In genomic region chr14:75736845-75737485, GRCh38 we compare ENCODE assay signal across 21 cellular contexts.
DNase-seq lines count a peak whose midpoint lies in the region; ATAC-seq, FAIRE-seq and TF ChIP-seq lines count a peak whose summit lies in the region.
"Had no signal": no experiment of that assay in that cellular context is flagged by ENCODE, and none has a peak within 500 bp of the region (broad histone marks: within the 10 kb centered on the region; RNA-seq: fewer than 3 reads in every experiment).

No MANE protein-coding gene starts in this region.

- POLR2A ChIA-PET in CD4-positive, alpha-beta T cell (lab: Charles Lee), result no interaction called here

- H3K9me3 Mint-ChIP-seq in chondrocyte (ENCODE audit: low read depth), result no peaks in the 10 kb centered on the region
- H3K9me3 Mint-ChIP-seq in nephron, result no peaks in the 10 kb centered on the region
- H3K9me3 Mint-ChIP-seq in CD4-positive, alpha-beta T cell, result no peaks in the 10 kb centered on the region
- H3K9me3 Mint-ChIP-seq: CD4-positive, alpha-beta memory T cell; H9; HFFc6 had no signal

- H3K4me1 Mint-ChIP-seq in chondrocyte (ENCODE audit: low read depth), result peaks cover 34% of the 10 kb centered on the region
- H3K4me1 Mint-ChIP-seq in nephron, result no peaks in the 10 kb centered on the region
- no peaks in the 10 kb centered on the region for H3K4me1 Mint-ChIP-seq in CD4-positive, alpha-beta T cell (ENCODE audit: low read depth)

- CTCF ChIA-PET in CD4-positive, alpha-beta T cell (lab: Charles Lee), result no interaction called here

- H3K27me3 Mint-ChIP-seq in chondrocyte (ENCODE audit: low read depth) (no peaks in the 10 kb centered on the region), nephron (ENCODE audit: low read depth) (no peaks in the 10 kb centered on the region)
- no peaks in the 10 kb centered on the region for H3K27me3 Mint-ChIP-seq in CD4-positive, alpha-beta T cell
- H3K27me3 Mint-ChIP-seq: CD4-positive, alpha-beta memory T cell had no signal

- intact Hi-C loops in CD4-positive, alpha-beta T cell (cut with DNase I, micrococcal nuclease), result no loop called here

- no peak for ATAC-seq in CD4-positive, alpha-beta T cell (ENCODE audit: poor library complexity)

- no peaks in the 10 kb centered on the region for H3K27me3 ChIP-seq in CD4-positive, alpha-beta T cell (ENCODE audit: control insufficient read depth, insufficient read depth, low read length)
- H3K27me3 ChIP-seq: Peyer's patch had no signal

- no peak for TF ChIP-seq CTCF in LNCaP clone FGC (IDR thresholded peaks at IDR 0.05; ENCODE audit: control insufficient read depth, extremely low read depth, insufficient read depth)
- TF ChIP-seq CTCF in chondrocyte (IDR thresholded peaks at IDR 0.05), result no peak
- no peak for TF ChIP-seq CTCF in nephron (IDR thresholded peaks at IDR 0.05; ENCODE audit: unreplicated experiment in 3 of 3)
- no peak for TF ChIP-seq CTCF in CD4-positive, alpha-beta T cell (IDR thresholded peaks at IDR 0.05)

- peak; percentile 8 for FAIRE-seq in GM19239 (lab: Jason Lieb, UNC)

- H3K4me3 ChIP-seq in LNCaP clone FGC (ENCODE audit: low read depth, low read length), result no peak overlapping the region
- H3K4me3 ChIP-seq: GM23248, Peyer's patch had no signal

- DNase-seq in GM19239 (ENCODE audit: insufficient read length, low spot score) (no peak), LNCaP clone FGC (ENCODE audit: low read depth) (peak; percentile 77), chondrocyte (ENCODE audit: low spot score) (no peak), NCI-H187 treated with DMSO at 0.1 percent for 48 hours (lab: John Stamatoyannopoulos, UW) (no peak), GM19240 (ENCODE audit: insufficient read length, low spot score) (no peak)
- DNase-seq in CD4-positive, alpha-beta T cell, result no peak
- DNase-seq: Caco-2; CD4-positive, alpha-beta memory T cell; DMS 273 treated with DMSO at 0.1 percent for 48 hours; GM23248; H9; HFFc6; KBM-7; NCI-H1105; NCI-H2081; NCI-H2171; NCI-H345; NCI-H524 treated with DMSO at 0.1 percent for 48 hours; NCI-H82; Peyer's patch had no signal

- peak overlapping the region; percentile 81 for H3K27ac Mint-ChIP-seq in chondrocyte (ENCODE audit: unreplicated experiment)
- H3K27ac Mint-ChIP-seq in nephron, result peak overlapping the region in 2 of 3 experiments; percentile 46 to 55
- no peak overlapping the region for H3K27ac Mint-ChIP-seq in CD4-positive, alpha-beta T cell
- H3K27ac Mint-ChIP-seq: HFFc6 had no signal

- H3K27ac ChIP-seq in CD4-positive, alpha-beta T cell (ENCODE audit: low read depth, low read length), result no peak overlapping the region
- H3K27ac ChIP-seq: GM23248, Peyer's patch had no signal

- H3K36me3 Mint-ChIP-seq in chondrocyte (ENCODE audit: low read depth), result peaks cover 15% of the 10 kb centered on the region
- H3K36me3 Mint-ChIP-seq in nephron (ENCODE audit: low read depth), result peaks cover 35% of the 10 kb centered on the region
- peaks cover 55% of the 10 kb centered on the region for H3K36me3 Mint-ChIP-seq in CD4-positive, alpha-beta T cell (ENCODE audit: low read depth)

- no peaks in the 10 kb centered on the region for H3K9me3 ChIP-seq in CD4-positive, alpha-beta T cell (ENCODE audit: control insufficient read depth, low read length)
- H3K9me3 ChIP-seq: Caco-2, Peyer's patch had no signal

- H3K4me3 Mint-ChIP-seq in chondrocyte (ENCODE audit: unreplicated experiment), result no peak overlapping the region
- H3K4me3 Mint-ChIP-seq in nephron, result no peak overlapping the region
- H3K4me3 Mint-ChIP-seq in CD4-positive, alpha-beta T cell, result no peak overlapping the region
- H3K4me3 Mint-ChIP-seq: CD4-positive, alpha-beta memory T cell; H9; HFFc6 had no signal
